Comparison of ENCODE assay signal across 8 cellular contexts in the genomic region with DNA sequence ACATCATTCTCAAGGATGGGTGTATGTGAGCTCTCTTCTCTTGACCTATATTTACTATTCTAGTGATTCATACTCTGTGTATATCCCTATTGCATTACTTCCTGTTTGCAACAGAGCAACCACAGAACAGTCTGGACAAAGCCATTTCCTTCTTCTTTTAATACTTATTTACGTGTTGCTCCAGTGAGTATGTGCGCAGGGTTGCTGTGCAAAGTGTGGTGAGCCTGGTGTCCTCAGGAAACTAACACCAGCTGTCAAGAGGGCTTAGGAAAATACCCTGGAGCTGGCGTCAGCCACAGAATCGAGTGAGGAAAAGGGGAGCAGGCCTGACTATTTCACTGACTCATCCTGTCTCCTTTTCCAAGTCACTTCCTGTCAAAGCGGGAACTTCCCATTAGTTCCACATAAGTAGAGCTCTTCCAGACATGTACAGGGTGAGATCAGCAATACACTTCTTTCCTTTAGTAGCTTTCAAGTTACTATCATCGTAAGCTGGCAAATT.
DNase-seq lines count a peak whose midpoint lies in the region; ATAC-seq and TF ChIP-seq lines count a peak whose summit lies in the region.

No MANE protein-coding gene starts in this region.

- TF ChIP-seq CTCF in foreskin fibroblast (IDR thresholded peaks at IDR 0.05; ENCODE audit: low read depth, low read length) = no peak
- TF ChIP-seq CTCF in CD8-positive, alpha-beta T cell (IDR thresholded peaks at IDR 0.05) = no peak

- peaks cover 49% of the 10 kb centered on the region for H3K4me1 ChIP-seq in SJSA1 (replicated peaks)
- no peaks in the 10 kb centered on the region for H3K4me1 ChIP-seq in CD8-positive, alpha-beta T cell (ENCODE audit: insufficient read depth, low read length)

- H3K4me3 ChIP-seq in SJSA1 (no peak overlapping the region), foreskin fibroblast (ENCODE audit: low read depth in 1 of 2, low read length in 2 of 2) (no peak overlapping the region)
- H3K4me3 ChIP-seq in CD8-positive, alpha-beta T cell (ENCODE audit: low read depth, low read length) = no peak overlapping the region

- H3K27ac Mint-ChIP-seq in activated T-helper 1 cell treated with anti-CD3 and anti-CD28 coated beads, Interleukin-12 subunit alpha, Interleukin-12 subunit beta, Interleukin-2, Interleukin-4 antibody, amounts not matched to agents 30 ng/mL and 10 ng/mL and 1 ng/mL, durations not matched to agents 14 hours and 24 hours and 36 hours = no peak overlapping the region
- H3K27ac Mint-ChIP-seq in CD8-positive, alpha-beta T cell = no peak overlapping the region

- CTCF ChIA-PET in CD8-positive, alpha-beta T cell (lab: Charles Lee) = no interaction called here

- no peaks in the 10 kb centered on the region for H3K9me3 Mint-ChIP-seq in activated T-helper 1 cell treated with anti-CD3 and anti-CD28 coated beads, Interleukin-12 subunit alpha, Interleukin-12 subunit beta, Interleukin-2, Interleukin-4 antibody, amounts not matched to agents 30 ng/mL and 10 ng/mL and 1 ng/mL, durations not matched to agents 14 hours and 24 hours and 36 hours
- H3K9me3 Mint-ChIP-seq in CD8-positive, alpha-beta T cell = no peaks in the 10 kb centered on the region

- no peaks in the 10 kb centered on the region for H3K36me3 Mint-ChIP-seq in activated T-helper 1 cell treated with anti-CD3 and anti-CD28 coated beads, Interleukin-12 subunit alpha, Interleukin-12 subunit beta, Interleukin-2, Interleukin-4 antibody, amounts not matched to agents 30 ng/mL and 10 ng/mL and 1 ng/mL, durations not matched to agents 14 hours and 24 hours and 36 hours (ENCODE audit: low read depth)
- H3K36me3 Mint-ChIP-seq in CD8-positive, alpha-beta T cell = no peaks in the 10 kb centered on the region

- peak overlapping the region; percentile 85 for H3K27ac ChIP-seq in SJSA1
- no peak overlapping the region for H3K27ac ChIP-seq in CD8-positive, alpha-beta T cell (ENCODE audit: low read depth, low read length)

- H3K27me3 Mint-ChIP-seq in activated T-helper 1 cell treated with anti-CD3 and anti-CD28 coated beads, Interleukin-12 subunit alpha, Interleukin-12 subunit beta, Interleukin-2, Interleukin-4 antibody, amounts not matched to agents 30 ng/mL and 10 ng/mL and 1 ng/mL, durations not matched to agents 14 hours and 24 hours and 36 hours (ENCODE audit: insufficient read depth) = peaks cover 2% of the 10 kb centered on the region
- no peaks in the 10 kb centered on the region for H3K27me3 Mint-ChIP-seq in CD8-positive, alpha-beta T cell (ENCODE audit: low read depth)

- H3K27me3 ChIP-seq in SJSA1 (replicated peaks) = no peaks in the 10 kb centered on the region
- H3K27me3 ChIP-seq in CD8-positive, alpha-beta T cell (ENCODE audit: insufficient read depth, low read length) = no peaks in the 10 kb centered on the region

- H3K4me3 Mint-ChIP-seq in activated T-helper 1 cell treated with anti-CD3 and anti-CD28 coated beads, Interleukin-12 subunit alpha, Interleukin-12 subunit beta, Interleukin-2, Interleukin-4 antibody, amounts not matched to agents 30 ng/mL and 10 ng/mL and 1 ng/mL, durations not matched to agents 14 hours and 24 hours and 36 hours = no peak overlapping the region
- no peak overlapping the region for H3K4me3 Mint-ChIP-seq in CD8-positive, alpha-beta T cell

- H3K36me3 ChIP-seq in SJSA1 = no peaks in the 10 kb centered on the region
- no peaks in the 10 kb centered on the region for H3K36me3 ChIP-seq in CD8-positive, alpha-beta T cell (ENCODE audit: insufficient read depth, low read length)

- POLR2A ChIA-PET in CD8-positive, alpha-beta T cell (lab: Charles Lee) = no interaction called here

- no peaks in the 10 kb centered on the region for H3K9me3 ChIP-seq in SJSA1 (replicated peaks)
- no peaks in the 10 kb centered on the region for H3K9me3 ChIP-seq in CD8-positive, alpha-beta T cell (ENCODE audit: low read length)

- intact Hi-C loops in activated T-helper 1 cell treated with anti-CD3 and anti-CD28 coated beads, Interleukin-12 subunit alpha, Interleukin-12 subunit beta, Interleukin-2, Interleukin-4 antibody, amounts not matched to agents 30 ng/mL and 10 ng/mL and 1 ng/mL, durations not matched to agents 14 hours and 24 hours and 36 hours (cut with micrococcal nuclease) = no loop called here
- intact Hi-C loops in CD8-positive, alpha-beta T cell (cut with DNase I, micrococcal nuclease) = no loop called here

- peaks cover 5% of the 10 kb centered on the region for H3K4me1 Mint-ChIP-seq in activated T-helper 1 cell treated with anti-CD3 and anti-CD28 coated beads, Interleukin-12 subunit alpha, Interleukin-12 subunit beta, Interleukin-2, Interleukin-4 antibody, amounts not matched to agents 30 ng/mL and 10 ng/mL and 1 ng/mL, durations not matched to agents 14 hours and 24 hours and 36 hours (ENCODE audit: low read depth)
- H3K4me1 Mint-ChIP-seq in CD8-positive, alpha-beta T cell (ENCODE audit: low read depth) = peaks cover 8% of the 10 kb centered on the region

- peak; percentile 100 for DNase-seq in HCEC 1CT
- peak; percentile 94 to 95 for DNase-seq in SJSA1 (ENCODE audit: low read depth in 1 of 2, low spot score in 2 of 2)
- peak; percentile 99 for DNase-seq in foreskin fibroblast
- peak; percentile 29 for DNase-seq in putamen (ENCODE audit: low spot score)
- DNase-seq in activated T-helper 1 cell treated with anti-CD3 and anti-CD28 coated beads, Interleukin-12 subunit alpha, Interleukin-12 subunit beta, Interleukin-2, Interleukin-4 antibody, amounts not matched to agents 30 ng/mL and 10 ng/mL and 1 ng/mL, durations not matched to agents 14 hours and 24 hours and 36 hours (ENCODE audit: low spot score) = no peak
- no peak for DNase-seq in CD8-positive, alpha-beta T cell

- ATAC-seq in CD8-positive, alpha-beta T cell = no peak
- no peak for ATAC-seq in GM19328 (IDR thresholded peaks at IDR 0.05; ENCODE audit: unreplicated experiment)
- ATAC-seq in GM21825 (IDR thresholded peaks at IDR 0.05; ENCODE audit: unreplicated experiment) = no peak

Comparison
In these comparisons a context has a peak if more than half of its experiments do, and no peak if none do; other contexts are left out.
1. DNase-seq: peak in HCEC 1CT (single experiment), SJSA1 (2 of 2), foreskin fibroblast (2 of 2) and putamen (single experiment); none in activated T-helper 1 cell treated with anti-CD3 and anti-CD28 coated beads, Interleukin-12 subunit alpha, Interleukin-12 subunit beta, Interleukin-2, Interleukin-4 antibody, amounts not matched to agents 30 ng/mL and 10 ng/mL and 1 ng/mL, durations not matched to agents 14 hours and 24 hours and 36 hours (single experiment) and CD8-positive, alpha-beta T cell (0 of 7).